Comparison of ENCODE assay signal across 8 cellular contexts in genomic region chr3:49020335-49021212, GRCh38. TPM values are rescaled to one million over a fixed set of nuclear protein-coding genes. Genes with fewer than 3 reads are reported as not detected.
DNase-seq lines count a peak whose midpoint lies in the region; ATAC-seq and TF ChIP-seq lines count a peak whose summit lies in the region.

No MANE protein-coding gene starts in this region.

- CTCF ChIA-PET in HEK293T (lab: Yijun Ruan, JAX) = interaction anchor here (0.6 to 2.2 kb wide), 3 partner anchors 11 to 130 kb away, joined by 4 to 15 read pairs (median 8); partner anchors contain the start of gene WDR6

- peak; percentile 58 for DNase-seq in NK-92 treated with Interleukin-12 subunit alpha and Interleukin-12 subunit beta, amount 100 ng/mL, for 24 hours (lab: John Stamatoyannopoulos, UW)
- DNase-seq in NK-92 (lab: John Stamatoyannopoulos, UW; ENCODE audit: unreplicated experiment) = no peak
- DNase-seq in HEK293T (ENCODE audit: extremely low spot score) = no peak
- DNase-seq in RPMI8226 = peak; percentile 62
- DNase-seq in coronary artery (ENCODE audit: low spot score) = peak; percentile 87
- peak; percentile 87 for DNase-seq in lower lobe of right lung
- peak; percentile 54 for DNase-seq in thyroid gland
- DNase-seq in omental fat pad (ENCODE audit: low spot score) = no peak

- H3K9me3 ChIP-seq in lower lobe of right lung = no peaks in the 10 kb centered on the region
- no peaks in the 10 kb centered on the region for H3K9me3 ChIP-seq in thyroid gland

- POLR2A ChIA-PET in HEK293T (lab: Yijun Ruan, JAX) = interaction anchor here (0.8 to 9.9 kb wide), 10 partner anchors 7 to 100 kb away, joined by 5 to 204 read pairs (median 14); partner anchors contain the start of genes IMPDH2, P4HTM, QRICH1 and USP19

- no peak for TF ChIP-seq POLR2A in thyroid gland (IDR thresholded peaks at IDR 0.05)

- WGBS in thyroid gland, 2 donors = 3% methylated on average over 32 to 38 of the region's 51 CpGs

- ATAC-seq in lower lobe of right lung = peak; percentile 26 to 29
- ATAC-seq in omental fat pad (ENCODE audit: low FRiP score) = no peak

- TF ChIP-seq CTCF in coronary artery (IDR thresholded peaks at IDR 0.05) (no peak), lower lobe of right lung (IDR thresholded peaks at IDR 0.05) (no peak), thyroid gland (IDR thresholded peaks at IDR 0.05) (no peak), omental fat pad (IDR thresholded peaks at IDR 0.05) (no peak)

- peak overlapping the region; percentile 96 for H3K4me3 ChIP-seq in coronary artery
- peak overlapping the region; percentile 93 for H3K4me3 ChIP-seq in lower lobe of right lung
- H3K4me3 ChIP-seq in thyroid gland (replicated peaks in 1 of 3) = peak overlapping the region; percentile 17 to 98 (median 23)

- H3K27ac ChIP-seq in coronary artery (peak overlapping the region; percentile 99), lower lobe of right lung (peak overlapping the region; percentile 100), thyroid gland (peak overlapping the region; percentile 94 to 100 (median 100))

- H3K27me3 ChIP-seq in lower lobe of right lung (ENCODE audit: low read depth) (no peaks in the 10 kb centered on the region), thyroid gland (no peaks in the 10 kb centered on the region)

- intact Hi-C loops in lower lobe of right lung (cut with DNase I) (no loop called here), thyroid gland (cut with DNase I) (loop anchor here (10.0 kb wide), 1 partner anchor 74 kb away; the partner anchor contains the start of gene QRICH1)

- H3K36me3 ChIP-seq in lower lobe of right lung = peaks cover 41% of the 10 kb centered on the region
- H3K36me3 ChIP-seq in thyroid gland = peaks cover 26 to 29% of the 10 kb centered on the region in 2 donors

- H3K4me1 ChIP-seq in lower lobe of right lung (peaks cover 54% of the 10 kb centered on the region), thyroid gland (peaks cover 31 to 38% of the 10 kb centered on the region in 2 donors)

TF ChIP-seq in HEK293T, 16 proteins besides CTCF, POLR2A, EP300 and RAD21:
- TF ChIP-seq HDGF (IDR thresholded peaks at IDR 0.05; ENCODE audit: borderline replicate concordance) = 0 out of 2 replicates have a peak, but pooled peaks have one; percentile 29
- no peak for TF ChIP-seq TARDBP (IDR thresholded peaks at IDR 0.05)
- no peak for TF ChIP-seq ARNT (IDR thresholded peaks at IDR 0.05)
- TF ChIP-seq L3MBTL2 (conservative IDR thresholded peaks at IDR 0.05) = no peak
- TF ChIP-seq LEF1 (IDR thresholded peaks at IDR 0.05; ENCODE audit: borderline replicate concordance) = no peak

RNA-seq across cellular contexts. Expression of gene NDUFAF3, which starts 1.3 kb away (rescaled TPM):
- total RNA-seq in lower lobe of right lung (85.6 TPM), thyroid gland (100 to 1,000 TPM; 120 to 305 (median 146) TPM), omental fat pad (100 to 1,000 TPM; 108 to 175 (median 140) TPM)

RNA-seq across cellular contexts. Expression of gene DALRD3, which starts 2.2 kb away (rescaled TPM):
- total RNA-seq in lower lobe of right lung = 28.1 TPM
- total RNA-seq in thyroid gland = 10 to 100 TPM; 43.1 to 91.4 (median 60.0) TPM
- total RNA-seq in omental fat pad = 10 to 100 TPM; 15.3 to 36.9 (median 30.9) TPM

RNA-seq across cellular contexts. Expression of gene IMPDH2, which starts 8.6 kb away (rescaled TPM):
- total RNA-seq in lower lobe of right lung (112 TPM), thyroid gland (100 to 1,000 TPM in 3 of 4 donors, 10 to 100 TPM in 1; 92.9 to 159 (median 109) TPM), omental fat pad (100 to 1,000 TPM; 125 to 149 (median 138) TPM)

RNA-seq across cellular contexts. Expression of gene WDR6, which starts 13.4 kb away (rescaled TPM):
- total RNA-seq in lower lobe of right lung (157 TPM), thyroid gland (100 to 1,000 TPM; 125 to 169 (median 149) TPM), omental fat pad (100 to 1,000 TPM in 1 of 4 donors, 10 to 100 TPM in 3; 69.2 to 121 (median 81.5) TPM)

RNA-seq across cellular contexts. Expression of gene P4HTM, which starts 30.5 kb away (rescaled TPM):
- total RNA-seq in lower lobe of right lung (44.0 TPM), thyroid gland (100 to 1,000 TPM in 1 of 4 donors, 10 to 100 TPM in 3; 73.5 to 117 (median 95.0) TPM), omental fat pad (10 to 100 TPM; 25.7 to 43.1 (median 28.2) TPM)

Comparison
In these comparisons a context has a peak if more than half of its experiments do, and no peak if none do; other contexts are left out.
1. DNase-seq: peak in NK-92 treated with Interleukin-12 subunit alpha and Interleukin-12 subunit beta, amount 100 ng/mL, for 24 hours (single experiment), RPMI8226 (single experiment), coronary artery (single experiment), lower lobe of right lung (single experiment) and thyroid gland (2 of 2); none in NK-92 (single experiment), HEK293T (single experiment) and omental fat pad (single experiment).
2. H3K4me3 ChIP-seq: peak in every context shown above with its lines; median percentile 96 in coronary artery; 93 in lower lobe of right lung; 23 in thyroid gland.
3. Peak in every context shown above with its lines, with median percentiles within 50 percentile points of each other: H3K27ac ChIP-seq.